Comparison of ENCODE assay signal across 16 cellular contexts in the genomic region with DNA sequence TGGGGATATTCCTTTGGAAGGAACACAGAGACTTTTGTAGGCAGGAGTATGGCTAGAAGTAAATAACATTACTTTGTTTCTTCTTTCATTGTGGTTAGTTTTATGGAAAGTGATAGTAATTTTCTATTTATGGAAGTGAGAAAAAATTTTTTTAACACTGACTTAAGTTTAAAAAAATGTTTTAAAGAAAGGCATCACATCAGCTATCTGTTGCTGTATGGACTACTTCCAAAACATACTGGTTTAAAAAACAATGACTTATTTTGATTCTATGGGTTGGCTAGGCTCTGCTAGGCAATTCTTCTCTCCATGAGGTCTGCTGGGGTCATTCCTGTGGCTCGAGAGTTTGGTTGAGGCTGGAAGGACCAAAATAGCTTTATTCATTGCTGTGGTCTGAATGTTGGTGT. TPM values are rescaled to one million over a fixed set of nuclear protein-coding genes. Genes with fewer than 3 reads are reported as not detected.
DNase-seq lines count a peak whose midpoint lies in the region; ATAC-seq, FAIRE-seq and TF ChIP-seq lines count a peak whose summit lies in the region.
"Had no signal": no experiment of that assay in that cellular context is flagged by ENCODE, and none has a peak within 500 bp of the region (broad histone marks: within the 10 kb centered on the region; RNA-seq: fewer than 3 reads in every experiment).

No MANE protein-coding gene starts in this region.

- H3K4me3 Mint-ChIP-seq in T-helper 2 cell treated with Interferon-gamma antibody and Interleukin-4, amounts not matched to agents 5 μg/mL and 100 μg/mL, for 36 hours = peak overlapping the region; percentile 4
- no peak overlapping the region for H3K4me3 Mint-ChIP-seq in progenitor cell of endocrine pancreas (ENCODE audit: low read depth)
- H3K4me3 Mint-ChIP-seq: activated naive CD4-positive, alpha-beta T cell treated with anti-CD3 and anti-CD28 coated beads, Interleukin-2, amount 10 ng/mL, durations not matched to agents 7 days and 5 days had no signal

- no TSS peak for BruUV-seq in Panc1 (replicated peaks; lab: Mats Ljungman, UMichigan)

- no peak for FAIRE-seq in D721Med (lab: Jason Lieb, UNC)

- no peak overlapping the region for H3K27ac Mint-ChIP-seq in T-helper 2 cell treated with Interferon-gamma antibody and Interleukin-4, amounts not matched to agents 5 μg/mL and 100 μg/mL, for 36 hours
- H3K27ac Mint-ChIP-seq in progenitor cell of endocrine pancreas = no peak overlapping the region
- H3K27ac Mint-ChIP-seq: activated naive CD4-positive, alpha-beta T cell treated with anti-CD3 and anti-CD28 coated beads, Interleukin-2, amount 10 ng/mL, durations not matched to agents 7 days and 5 days had no signal

- no peaks in the 10 kb centered on the region for H3K36me3 ChIP-seq in Panc1 (ENCODE audit: control insufficient read depth, insufficient read depth, low read length)
- H3K36me3 ChIP-seq in uterus = no peaks in the 10 kb centered on the region

- no peak for ATAC-seq in Panc1

- POLR2A ChIA-PET in Panc1 (lab: Charles Lee) = no interaction called here

- TF ChIP-seq CTCF in Panc1 (IDR thresholded peaks at IDR 0.05) (no peak), foreskin fibroblast (IDR thresholded peaks at IDR 0.05; ENCODE audit: low read depth, low read length) (no peak), uterus (IDR thresholded peaks at IDR 0.05) (no peak), D721Med (IDR thresholded peaks at IDR 0.05; ENCODE audit: insufficient read depth, missing control alignments) (no peak), progenitor cell of endocrine pancreas (IDR thresholded peaks at IDR 0.05; ENCODE audit: unreplicated experiment) (no peak)

- no peak for TF ChIP-seq POLR2A in uterus (IDR thresholded peaks at IDR 0.05)

- CTCF ChIA-PET in Panc1 (lab: Charles Lee) = no interaction called here

- H3K36me3 Mint-ChIP-seq in T-helper 2 cell treated with Interferon-gamma antibody and Interleukin-4, amounts not matched to agents 5 μg/mL and 100 μg/mL, for 36 hours (ENCODE audit: low read depth) = peaks cover 18% of the 10 kb centered on the region
- no peaks in the 10 kb centered on the region for H3K36me3 Mint-ChIP-seq in progenitor cell of endocrine pancreas (ENCODE audit: insufficient read depth)

- no peaks in the 10 kb centered on the region for H3K27me3 ChIP-seq in Panc1 (ENCODE audit: control insufficient read depth, insufficient read depth, low read length)
- no peaks in the 10 kb centered on the region for H3K27me3 ChIP-seq in uterus

- H3K9me3 Mint-ChIP-seq in T-helper 2 cell treated with Interferon-gamma antibody and Interleukin-4, amounts not matched to agents 5 μg/mL and 100 μg/mL, for 36 hours = peaks cover 12% of the 10 kb centered on the region
- H3K9me3 Mint-ChIP-seq in progenitor cell of endocrine pancreas (ENCODE audit: low read depth) = no peaks in the 10 kb centered on the region

- no peaks in the 10 kb centered on the region for H3K27me3 Mint-ChIP-seq in T-helper 2 cell treated with Interferon-gamma antibody and Interleukin-4, amounts not matched to agents 5 μg/mL and 100 μg/mL, for 36 hours (ENCODE audit: low read depth)
- H3K27me3 Mint-ChIP-seq in progenitor cell of endocrine pancreas = no peaks in the 10 kb centered on the region
- H3K27me3 Mint-ChIP-seq: activated naive CD4-positive, alpha-beta T cell treated with anti-CD3 and anti-CD28 coated beads, Interleukin-2, amount 10 ng/mL, durations not matched to agents 7 days and 5 days had no signal

- no peaks in the 10 kb centered on the region for H3K9me3 ChIP-seq in Panc1 (ENCODE audit: control insufficient read depth, insufficient read depth, low read depth, low read length)
- no peaks in the 10 kb centered on the region for H3K9me3 ChIP-seq in uterus

- in situ Hi-C loops in Panc1 (cut with HindIII; ENCODE audit: low pct_unique_long_range_greater_than_20kb, low sequenced_read_pairs) = no loop called here

- no peak for DNase-seq in T-helper 2 cell treated with Interferon-gamma antibody and Interleukin-4, amounts not matched to agents 5 μg/mL and 100 μg/mL, for 36 hours (ENCODE audit: low spot score)
- DNase-seq in T-helper 2 cell (no peak), Panc1 (ENCODE audit: low read depth, low spot score) (no peak), foreskin fibroblast (peak; percentile 50), uterus (no peak), D721Med (ENCODE audit: insufficient read length, low spot score) (no peak), progenitor cell of endocrine pancreas (ENCODE audit: low spot score, unreplicated experiment) (no peak), DMS114 treated with DMSO at 0.1 percent for 48 hours (lab: John Stamatoyannopoulos, UW; ENCODE audit: unreplicated experiment) (no peak)
- DNase-seq: 8988T; activated CD4-positive, alpha-beta T cell treated with anti-CD3 and anti-CD28 coated beads, Interleukin-2, amount 50 U/mL, for 48 hours; activated naive CD4-positive, alpha-beta T cell treated with anti-CD3 and anti-CD28 coated beads, Interleukin-2, amount 10 ng/mL, durations not matched to agents 7 days and 5 days; effector CD8-positive, alpha-beta T cell; NCI-H1436; NCI-H82; T-helper 1 cell had no signal

- intact Hi-C loops in Panc1 (cut with micrococcal nuclease; ENCODE audit: unreplicated experiment) (no loop called here), uterus (cut with DNase I; ENCODE audit: low total_unique reads) (loop anchor here (10.0 kb wide), 1 partner anchor 51 kb away; no protein-coding TSS in a partner anchor)

- H3K4me3 ChIP-seq in Panc1 (ENCODE audit: low read depth in 2 of 2, low read length in 2 of 2) = no peak overlapping the region
- no peak overlapping the region for H3K4me3 ChIP-seq in foreskin fibroblast (ENCODE audit: low read depth in 1 of 2, low read length in 2 of 2)
- no peak overlapping the region for H3K4me3 ChIP-seq in uterus
- H3K4me3 ChIP-seq: skin epidermis had no signal

- peaks cover 60% of the 10 kb centered on the region for H3K4me1 Mint-ChIP-seq in T-helper 2 cell treated with Interferon-gamma antibody and Interleukin-4, amounts not matched to agents 5 μg/mL and 100 μg/mL, for 36 hours (ENCODE audit: low read depth)
- H3K4me1 Mint-ChIP-seq in progenitor cell of endocrine pancreas (ENCODE audit: low read depth) = peaks cover 2% of the 10 kb centered on the region

- peaks cover 19% of the 10 kb centered on the region for H3K4me1 ChIP-seq in Panc1 (ENCODE audit: control insufficient read depth, insufficient read depth, low read length)
- peaks cover 14 to 23% of the 10 kb centered on the region in 2 donors for H3K4me1 ChIP-seq in uterus

- H3K27ac ChIP-seq in Panc1 (ENCODE audit: low read length) (peak overlapping the region; percentile 76; the same call in 1 of the 2 replicates), uterus (peak overlapping the region; percentile 86 to 97)

RNA-seq across cellular contexts. Expression of a gene that starts 31.7 kb away (rescaled TPM):
- total RNA-seq in Panc1 (2021; ENCODE audit: unreplicated experiment) = 341 TPM
- polyA plus RNA-seq in Panc1 (2012; ENCODE audit: insufficient read length) = 122 TPM
- 100 to 1,000 TPM; 234 to 487 (median 372) TPM for total RNA-seq in uterus
- total RNA-seq in progenitor cell of endocrine pancreas = 216 and 224 TPM in 2 replicates

Comparison
In these comparisons a context has a peak if more than half of its experiments do, and no peak if none do; other contexts are left out.
1. DNase-seq: peak in foreskin fibroblast (2 of 2); none in T-helper 2 cell treated with Interferon-gamma antibody and Interleukin-4, amounts not matched to agents 5 μg/mL and 100 μg/mL, for 36 hours (single experiment), T-helper 2 cell (0 of 5), Panc1 (single experiment), uterus (0 of 2), D721Med (single experiment), progenitor cell of endocrine pancreas (single experiment) and DMS114 treated with DMSO at 0.1 percent for 48 hours (single experiment).